ENCODE assay signal across 17 cellular contexts in genomic region chr3:136949146-136949545, GRCh38.
"Had no signal": no experiment of that assay in that cellular context is flagged by ENCODE, and none has a peak within 500 bp of the region (broad histone marks: within the 10 kb centered on the region; RNA-seq: fewer than 3 reads in every experiment).

No MANE protein-coding gene starts in this region.

- ATAC-seq: activated naive CD4-positive, alpha-beta T cell treated with anti-CD3 and anti-CD28 coated beads, Interleukin-2, amount 50 U/mL, for 72 hours; lower lobe of right lung; T-cell had no signal

- H3K27ac ChIP-seq: lower lobe of right lung, prostate gland, right atrium auricular region, thyroid gland, VCaP had no signal

- DNase-seq: activated CD4-positive, alpha-beta T cell treated with anti-CD3 and anti-CD28 coated beads, Interleukin-2, amount 50 U/mL, for 4 hours; activated gamma-delta T cell treated with Interleukin-2 at 50 U/mL for 16 hours; activated T-cell treated with anti-CD3 and anti-CD28 coated beads for 4 hours; effector CD8-positive, alpha-beta T cell; glutamatergic neuron; lower lobe of right lung; stimulated activated CD4-positive, alpha-beta T cell treated with anti-CD3 and anti-CD28 coated beads, Interleukin-12 subunit alpha, Interleukin-12 subunit beta, amount 100 ng/mL, for 4 hours; stimulated activated CD4-positive, alpha-beta T cell treated with anti-CD3 and anti-CD28 coated beads, Interleukin-1b, Interleukin-23, amount 100 ng/mL, for 48 hours; stimulated activated CD8-positive, alpha-beta memory T cell treated with anti-CD3 and anti-CD28 coated beads, Interleukin-4, amount 100 ng/mL, for 48 hours; stimulated activated naive CD4-positive, alpha-beta T cell treated with Interleukin-2 at 50 U/mL for 16 hours; T-cell; thyroid gland had no signal

- FAIRE-seq: keratinocyte had no signal

- H3K27me3 ChIP-seq: right atrium auricular region, thyroid gland had no signal

- H3K4me3 ChIP-seq: lower lobe of right lung, prostate gland, right atrium auricular region, thyroid gland had no signal

- H3K9me3 ChIP-seq: lower lobe of right lung, prostate gland, right atrium auricular region, thyroid gland had no signal

- H3K36me3 ChIP-seq: prostate gland had no signal

- H3K4me1 ChIP-seq: prostate gland, thyroid gland had no signal
